Comparison of ENCODE assay signal across 8 cellular contexts in the genomic region with DNA sequence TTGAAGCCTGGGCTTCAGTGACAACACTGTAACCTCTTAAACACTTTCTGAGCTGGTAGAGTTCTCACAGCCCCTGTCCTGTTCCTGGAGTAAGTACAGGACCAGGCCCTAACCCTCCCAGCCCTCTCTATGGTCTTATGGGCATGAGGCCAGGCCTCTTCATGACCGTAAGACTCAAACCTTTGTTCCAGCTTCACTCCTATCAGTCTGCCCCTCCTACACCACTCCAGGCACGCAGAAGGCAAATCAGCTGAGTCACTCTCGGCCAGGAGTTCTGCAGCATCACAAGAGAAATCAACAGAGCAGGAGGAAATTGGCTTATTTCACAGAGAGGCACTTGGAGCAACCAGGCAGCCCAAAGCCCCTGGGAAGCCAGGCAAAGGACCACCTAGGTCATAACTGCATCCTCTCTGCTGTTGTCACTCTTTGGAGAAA. TPM values are rescaled to one million over a fixed set of nuclear protein-coding genes. Genes with fewer than 3 reads are reported as not detected.
DNase-seq lines count a peak whose midpoint lies in the region; ATAC-seq and TF ChIP-seq lines count a peak whose summit lies in the region.

No MANE protein-coding gene starts in this region.

- no TSS peak for BruUV-seq in Calu3 (replicated peaks; lab: Mats Ljungman, UMichigan)

- H3K4me3 ChIP-seq in astrocyte of the spinal cord (ENCODE audit: low read depth, low read length): no peak overlapping the region
- no peak overlapping the region for H3K4me3 ChIP-seq in mesodermal cell (ENCODE audit: extremely low read depth, insufficient read depth, low read length, poor library complexity, severe bottlenecking)

- peaks cover 9% of the 10 kb centered on the region for H3K4me1 ChIP-seq in mesodermal cell (ENCODE audit: control insufficient read depth, insufficient read depth, low read length, poor library complexity, severe bottlenecking)

- no peak for ATAC-seq in HG02970 (IDR thresholded peaks at IDR 0.05; ENCODE audit: low FRiP score, unreplicated experiment)

- intact Hi-C loops in Calu3 (cut with micrococcal nuclease; ENCODE audit: unreplicated experiment): no loop called here

- peak overlapping the region; percentile 79 for H3K27ac Mint-ChIP-seq in Calu3 (ENCODE audit: unreplicated experiment)

- no peaks in the 10 kb centered on the region for H3K36me3 Mint-ChIP-seq in Calu3 (ENCODE audit: insufficient read depth, unreplicated experiment)

- in situ Hi-C loops in astrocyte of the spinal cord (cut with HindIII; ENCODE audit: low sequenced_read_pairs): no loop called here
- in situ Hi-C loops in GM13977 (cut with MboI; ENCODE audit: low pct_unique_long_range_greater_than_20kb, low sequenced_read_pairs, unreplicated experiment): no loop called here

- H3K27ac ChIP-seq in mesodermal cell (ENCODE audit: low read depth, low read length, severe bottlenecking): peak overlapping the region; percentile 87

- no peak overlapping the region for H3K4me3 Mint-ChIP-seq in Calu3 (ENCODE audit: low read depth, unreplicated experiment)

- H3K9me3 ChIP-seq in mesodermal cell (ENCODE audit: control insufficient read depth, low read length): no peaks in the 10 kb centered on the region

- peaks cover 22% of the 10 kb centered on the region for H3K4me1 Mint-ChIP-seq in Calu3 (ENCODE audit: low read depth, unreplicated experiment)

- no peaks in the 10 kb centered on the region for H3K9me3 Mint-ChIP-seq in Calu3 (ENCODE audit: low read depth, unreplicated experiment)

- CTCF ChIA-PET in Calu3 (lab: Charles Lee): interaction anchor here (0.9 to 1.4 kb wide), 5 partner anchors 24 to 510 kb away, joined by 3 to 5 read pairs (median 3); partner anchors contain the start of gene CHD6

- no peaks in the 10 kb centered on the region for H3K36me3 ChIP-seq in mesodermal cell (ENCODE audit: control insufficient read depth, insufficient read depth, low read length)

- H3K27me3 Mint-ChIP-seq in Calu3 (ENCODE audit: unreplicated experiment): peaks cover 14% of the 10 kb centered on the region

- 31 to 33% methylated on average over 3 of the region's 3 CpGs for WGBS in mesodermal cell (ENCODE audit: insufficient coverage in 2 of 2), 2 experiments

- DNase-seq in Calu3 (peak; percentile 83), NCI-H146 (lab: John Stamatoyannopoulos, UW) (peak; percentile 89), astrocyte of the spinal cord (ENCODE audit: low read depth, low spot score) (peak; percentile 37), GM20000 (ENCODE audit: low spot score) (no peak), GF-D8 (lab: John Stamatoyannopoulos, UW) (no peak), GM13977 (ENCODE audit: low spot score) (no peak)

- no peak for TF ChIP-seq CTCF in Calu3 (IDR thresholded peaks at IDR 0.05; ENCODE audit: unreplicated experiment)
- TF ChIP-seq CTCF in astrocyte of the spinal cord (IDR thresholded peaks at IDR 0.05; ENCODE audit: low read depth, low read length): no peak
- TF ChIP-seq CTCF in GM20000 (IDR thresholded peaks at IDR 0.05; ENCODE audit: extremely low read depth, missing control alignments): no peak
- TF ChIP-seq CTCF in GM13977 (IDR thresholded peaks at IDR 0.05; ENCODE audit: extremely low read depth, insufficient read depth, missing control alignments): no peak

RNA-seq across cellular contexts. Expression of gene CHD6, which starts 25.3 kb away (rescaled TPM):
- 94.5 and 98.5 TPM in 2 replicates for total RNA-seq in Calu3 (2022)
- 25.0 TPM for polyA plus RNA-seq in mesodermal cell (2013, experiment 1 of 2)
- 23.9 TPM for polyA plus RNA-seq in mesodermal cell (2013, experiment 2 of 2)

Comparison
In these comparisons a context has a peak if more than half of its experiments do, and no peak if none do; other contexts are left out.
1. DNase-seq: peak in Calu3 (single experiment), NCI-H146 (single experiment) and astrocyte of the spinal cord (single experiment); none in GM20000 (single experiment), GF-D8 (single experiment) and GM13977 (single experiment).